Comparison of ENCODE assay signal across 2 cellular contexts in the genomic region with DNA sequence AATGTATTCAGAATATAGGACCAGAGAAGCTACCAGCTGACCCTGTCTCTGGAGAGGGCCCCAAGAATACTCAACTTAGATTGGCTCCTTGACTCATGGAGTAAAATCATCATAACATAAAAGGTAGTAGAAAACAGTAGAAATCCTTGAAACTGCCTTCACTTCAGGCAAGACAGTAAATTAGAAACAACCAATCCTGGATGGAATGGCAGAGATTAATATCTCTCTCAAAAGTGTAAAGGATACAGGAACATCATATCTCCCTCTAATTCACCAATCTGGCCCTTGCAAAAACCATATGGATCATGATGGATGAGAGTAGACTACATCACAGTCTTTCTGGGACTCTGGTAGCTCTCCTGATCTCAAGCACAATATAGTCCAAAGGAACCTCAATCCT.
TF ChIP-seq lines count a peak whose summit lies in the region.

No MANE protein-coding gene starts in this region.

TF ChIP-seq in IMR-90, 13 proteins besides CTCF, POLR2A, EP300 and RAD21:
- TF ChIP-seq FOS (IDR thresholded peaks at IDR 0.05; ENCODE audit: low read depth, low read length): no peak

TF ChIP-seq in HEK293T, 16 proteins besides CTCF, POLR2A, EP300 and RAD21:
- no peak for TF ChIP-seq BHLHE40 (IDR thresholded peaks at IDR 0.05; ENCODE audit: borderline replicate concordance)
- TF ChIP-seq FOXK2 (IDR thresholded peaks at IDR 0.05): no peak
